8 cellular contexts compared by ENCODE assay signal in genomic region chr2:217790681-217791392, GRCh38.
DNase-seq lines count a peak whose midpoint lies in the region; ATAC-seq and TF ChIP-seq lines count a peak whose summit lies in the region.

No MANE protein-coding gene starts in this region.

- H3K27ac Mint-ChIP-seq in stimulated activated naive CD8-positive, alpha-beta T cell treated with anti-CD3 and anti-CD28 coated beads, Interleukin-15, Interleukin-2, amounts not matched to agents 100 ng/mL and 50 ng/mL, for 24 hours = peak overlapping the region; percentile 29

- H3K27ac ChIP-seq in adrenal gland = peak overlapping the region in 4 of 5 donors; percentile 26 to 79 (median 61)

- no peak for DNase-seq in stimulated activated naive CD8-positive, alpha-beta T cell treated with anti-CD3 and anti-CD28 coated beads, Interleukin-15, Interleukin-2, amounts not matched to agents 100 U/mL and 50 U/mL, for 24 hours
- DNase-seq in adrenal gland = peak in 3 of 7 donors; percentile 54 to 61 (median 57)
- DNase-seq in kidney glomerular epithelial cell (lab: John Stamatoyannopoulos, UW) = peak; percentile 40
- no peak for DNase-seq in NCI-H2171 (lab: John Stamatoyannopoulos, UW)
- no peak for DNase-seq in SHP77 (lab: John Stamatoyannopoulos, UW)

- no peaks in the 10 kb centered on the region for H3K9me3 Mint-ChIP-seq in stimulated activated naive CD8-positive, alpha-beta T cell treated with anti-CD3 and anti-CD28 coated beads, Interleukin-15, Interleukin-2, amounts not matched to agents 100 ng/mL and 50 ng/mL, for 24 hours

- H3K4me3 ChIP-seq in adrenal gland = no peak overlapping the region

- peaks cover 18% of the 10 kb centered on the region for H3K4me1 Mint-ChIP-seq in stimulated activated naive CD8-positive, alpha-beta T cell treated with anti-CD3 and anti-CD28 coated beads, Interleukin-15, Interleukin-2, amounts not matched to agents 100 ng/mL and 50 ng/mL, for 24 hours (ENCODE audit: low read depth)

- H3K36me3 ChIP-seq in adrenal gland (replicated peaks in 1 of 2) = peaks cover 0 to 8% of the 10 kb centered on the region in 2 donors

- no peak for TF ChIP-seq POLR2A in adrenal gland (IDR thresholded peaks at IDR 0.05)

- peak overlapping the region; percentile 24 for H3K4me3 Mint-ChIP-seq in stimulated activated naive CD8-positive, alpha-beta T cell treated with anti-CD3 and anti-CD28 coated beads, Interleukin-15, Interleukin-2, amounts not matched to agents 100 ng/mL and 50 ng/mL, for 24 hours

- ATAC-seq in stimulated activated naive CD8-positive, alpha-beta T cell treated with anti-CD3 and anti-CD28 coated beads, Interleukin-15, Interleukin-2, amounts not matched to agents 100 U/mL and 50 U/mL, for 24 hours = no peak
- ATAC-seq in HG02763 (IDR thresholded peaks at IDR 0.05; ENCODE audit: unreplicated experiment) (no peak), HG03439 (IDR thresholded peaks at IDR 0.05; ENCODE audit: unreplicated experiment) (no peak)

- 49 to 53% (median 51%) methylated on average over 4 to 5 of the region's 5 CpGs for WGBS in adrenal gland, 4 donors

- H3K36me3 Mint-ChIP-seq in stimulated activated naive CD8-positive, alpha-beta T cell treated with anti-CD3 and anti-CD28 coated beads, Interleukin-15, Interleukin-2, amounts not matched to agents 100 ng/mL and 50 ng/mL, for 24 hours (ENCODE audit: low read depth) = no peaks in the 10 kb centered on the region

- H3K27me3 ChIP-seq in adrenal gland = no peaks in the 10 kb centered on the region

- peaks cover 0 to 40% of the 10 kb centered on the region in 2 donors for H3K4me1 ChIP-seq in adrenal gland (replicated peaks in 1 of 2)

- no peaks in the 10 kb centered on the region for H3K27me3 Mint-ChIP-seq in stimulated activated naive CD8-positive, alpha-beta T cell treated with anti-CD3 and anti-CD28 coated beads, Interleukin-15, Interleukin-2, amounts not matched to agents 100 ng/mL and 50 ng/mL, for 24 hours

- H3K9me3 ChIP-seq in adrenal gland (replicated peaks in 1 of 3) = no peaks in the 10 kb centered on the region

- intact Hi-C loops in adrenal gland (cut with DNase I) = loop anchor here (5.0 kb wide), 2 partner anchors 96 to 201 kb away; no protein-coding TSS in a partner anchor

- no peak for TF ChIP-seq CTCF in adrenal gland (IDR thresholded peaks at IDR 0.05)
